In genomic region chr20:60340232-60340631, GRCh38 we compare ENCODE assay signal across 19 cellular contexts.
"Had no signal": no experiment of that assay in that cellular context is flagged by ENCODE, and none has a peak within 500 bp of the region (broad histone marks: within the 10 kb centered on the region; RNA-seq: fewer than 3 reads in every experiment).

No MANE protein-coding gene starts in this region.

- H3K27ac ChIP-seq: breast epithelium, SJSA1 had no signal

- DNase-seq: activated CD4-positive, alpha-beta T cell treated with anti-CD3 and anti-CD28 coated beads for 4 hours; activated CD4-positive, alpha-beta T cell treated with anti-CD3 and anti-CD28 coated beads, Interleukin-2, amount 50 U/mL, for 48 hours; activated CD8-positive, alpha-beta memory T cell treated with anti-CD3 and anti-CD28 coated beads, Interleukin-2, amount 10 ng/mL, durations not matched to agents 7 days and 5 days; activated effector memory CD4-positive, alpha-beta T cell treated with Interleukin-2 at 50 U/mL for 16 hours; activated naive CD4-positive, alpha-beta T cell; activated T-cell treated with anti-CD3 and anti-CD28 coated beads, Interleukin-2, amount 50 U/mL, for 24 hours; aorta; central memory CD4-positive, alpha-beta T cell; MM.1S; NCI-H1105 treated with DMSO at 0.1 percent for 48 hours; NCI-H1436 treated with DMSO at 0.1 percent for 48 hours; NCI-H187; NCI-H2081; NCI-H446; NCI-H524; PC-3; SHP77 had no signal

- H3K36me3 ChIP-seq: breast epithelium, SJSA1 had no signal

- H3K9me3 ChIP-seq: breast epithelium, SJSA1 had no signal
